Comparison of ENCODE assay signal across 30 cellular contexts in the genomic region with DNA sequence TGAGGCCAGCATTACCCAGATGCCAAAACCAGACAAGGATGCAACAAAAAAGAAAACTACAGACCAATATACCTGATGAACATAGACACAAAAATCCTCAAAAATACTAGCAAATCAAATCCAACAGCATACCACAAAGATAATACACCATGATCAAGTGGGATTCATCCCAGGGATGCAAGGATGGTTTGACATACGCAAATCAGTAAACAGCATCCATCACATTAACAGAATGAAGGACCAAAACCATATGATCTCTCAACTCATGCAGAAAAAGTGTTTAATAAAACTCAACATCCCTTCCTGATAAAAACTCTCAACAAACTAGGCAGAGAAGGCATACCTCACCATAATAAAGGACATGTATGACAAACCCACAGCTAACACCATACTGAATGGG.
"Had no signal": no experiment of that assay in that cellular context is flagged by ENCODE, and none has a peak within 500 bp of the region (broad histone marks: within the 10 kb centered on the region; RNA-seq: fewer than 3 reads in every experiment).

No MANE protein-coding gene starts in this region.

- DNase-seq: activated B cell treated with CpG ODN at 0.5 μM for 24 hours; activated CD4-positive, alpha-beta memory T cell treated with anti-CD3 and anti-CD28 coated beads for 36 hours; activated CD4-positive, alpha-beta T cell treated with anti-CD3 and anti-CD28 coated beads for 4 hours; activated CD4-positive, alpha-beta T cell treated with anti-CD3 and anti-CD28 coated beads, Interleukin-2, amount 10 ng/mL, durations not matched to agents 24 days and 14 days; activated CD4-positive, alpha-beta T cell treated with anti-CD3 and anti-CD28 coated beads, Interleukin-2, amount 50 U/mL, for 1 hour; activated CD4-positive, alpha-beta T cell treated with anti-CD3 and anti-CD28 coated beads, Interleukin-2, amount 50 U/mL, for 4 hours; activated CD4-positive, CD25-positive, alpha-beta regulatory T cell treated with anti-CD3 and anti-CD28 coated beads, Interleukin-2, amount 50 U/mL, for 72 hours; activated CD8-positive, alpha-beta memory T cell treated with anti-CD3 and anti-CD28 coated beads, Interleukin-2, amount 50 U/mL, for 4 hours; activated CD8-positive, alpha-beta T cell treated with anti-CD3 and anti-CD28 coated beads for 36 hours; activated effector memory CD4-positive, alpha-beta T cell treated with anti-CD3 and anti-CD28 coated beads, Interleukin-2, amount 50 U/mL, for 16 hours; activated gamma-delta T cell treated with Interleukin-2 at 50 U/mL for 16 hours; activated naive CD4-positive, alpha-beta T cell; activated naive CD4-positive, alpha-beta T cell treated with anti-CD3 and anti-CD28 coated beads for 36 hours; activated naive CD4-positive, alpha-beta T cell treated with anti-CD3 and anti-CD28 coated beads, Interleukin-2, amount 50 U/mL, for 16 hours; activated naive CD8-positive, alpha-beta T cell treated with anti-CD3 and anti-CD28 coated beads for 36 hours; activated T-cell treated with anti-CD3 and anti-CD28 coated beads for 4 hours; activated T-cell treated with anti-CD3 and anti-CD28 coated beads, Interleukin-2, amount 50 U/mL, for 1 hour; activated T-cell treated with anti-CD3 and anti-CD28 coated beads, Interleukin-2, amount 50 U/mL, for 4 hours; activated T-cell treated with anti-CD3 and anti-CD28 coated beads, Interleukin-2, amount 50 U/mL, for 72 hours; adrenal gland; amniotic stem cell; aorta; body of pancreas; brain microvascular endothelial cell; central memory CD4-positive, alpha-beta T cell; T-helper 1 cell; T-helper 2 cell; T-helper 9 cell had no signal

- FAIRE-seq: astrocyte, TTC549 had no signal
